24 cellular contexts compared by ENCODE assay signal in the genomic region with DNA sequence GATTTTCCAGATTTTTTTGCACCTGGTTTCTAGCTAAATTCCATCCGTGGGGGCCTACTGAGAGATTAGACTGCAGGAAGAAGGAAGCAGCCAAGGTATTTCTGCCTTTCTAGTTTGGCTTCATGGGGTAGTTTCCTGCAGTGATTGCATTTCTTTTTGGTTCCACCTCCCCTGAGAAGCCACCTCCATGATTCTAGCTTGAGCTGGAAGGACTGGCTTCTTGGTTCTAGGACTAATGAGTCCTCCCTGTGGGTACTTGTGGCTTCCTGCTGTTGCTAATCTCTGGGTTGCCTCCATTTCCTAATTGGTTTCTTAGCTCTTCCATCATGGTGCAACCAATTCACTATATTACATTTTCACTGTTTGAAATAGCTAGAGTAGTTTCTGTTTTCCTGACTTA.
DNase-seq lines count a peak whose midpoint lies in the region; ATAC-seq, FAIRE-seq and TF ChIP-seq lines count a peak whose summit lies in the region.
"Had no signal": no experiment of that assay in that cellular context is flagged by ENCODE, and none has a peak within 500 bp of the region (broad histone marks: within the 10 kb centered on the region; RNA-seq: fewer than 3 reads in every experiment).

No MANE protein-coding gene starts in this region.

- no peak overlapping the region for H3K18ac ChIP-seq in H1 (ENCODE audit: extremely low read depth, low read length)

- H3K36me3 ChIP-seq in PC-3 (ENCODE audit: low read depth, low read length) (no peaks in the 10 kb centered on the region), H1 (ENCODE audit: control insufficient read depth in 2 of 4, insufficient read depth in 4 of 4, low read length in 3 of 4) (no peaks in the 10 kb centered on the region), small intestine (ENCODE audit: control insufficient read depth in 2 of 2, insufficient read depth in 2 of 2, low read length in 2 of 2) (no peaks in the 10 kb centered on the region)
- H3K36me3 ChIP-seq: heart left ventricle, pancreas, spleen, transverse colon had no signal

- FAIRE-seq in H1 (lab: Jason Lieb, UNC) (no peak), small intestine (lab: Jason Lieb, UNC) (no peak)
- FAIRE-seq: kidney, pancreas had no signal

- H3F3A ChIP-seq in PC-3 (ENCODE audit: low read length, unreplicated experiment), result no peaks in the 10 kb centered on the region

- H2AFZ ChIP-seq in PC-3 (ENCODE audit: low read length) (no peak overlapping the region; the same call in 1 of the 2 replicates), H1 (ENCODE audit: low read length) (no peak overlapping the region)

- peak overlapping the region; percentile 15; the same call in 1 of the 2 replicates for H3K4me2 ChIP-seq in PC-3 (ENCODE audit: low read length)
- no peak overlapping the region for H3K4me2 ChIP-seq in H1 (ENCODE audit: insufficient read depth in 1 of 2, low read depth in 2 of 2, low read length in 2 of 2)

- no peak overlapping the region for H2BK20ac ChIP-seq in H1 (ENCODE audit: low read length)

- CTCF ChIA-PET in PC-3 (lab: Charles Lee) (no interaction called here), H1 (lab: Charles Lee; ENCODE audit: partially characterized antibody) (no interaction called here)

- H3K9ac ChIP-seq in PC-3 (ENCODE audit: low read length) (no peak overlapping the region), H1 (replicated peaks in 1 of 4; ENCODE audit: extremely low read depth in 1 of 4, low read depth in 3 of 4, low read length in 3 of 4) (no peak overlapping the region)

- no peak overlapping the region for H4K91ac ChIP-seq in H1 (replicated peaks; ENCODE audit: insufficient read length, low read length)

- POLR2A ChIA-PET in PC-3 (lab: Charles Lee; ENCODE audit: unreplicated experiment) (no interaction called here), H1 (lab: Charles Lee; ENCODE audit: partially characterized antibody) (no interaction called here)

- intact Hi-C loops in PC-3 (cut with micrococcal nuclease), result no loop called here

- H3K9me3 ChIP-seq in PC-3 (ENCODE audit: low read length) (no peaks in the 10 kb centered on the region), H1 (ENCODE audit: insufficient read depth in 2 of 2, low read depth in 1 of 2, low read length in 1 of 2) (no peaks in the 10 kb centered on the region), small intestine (ENCODE audit: control insufficient read depth, low read depth) (no peaks in the 10 kb centered on the region)
- H3K9me3 ChIP-seq: heart left ventricle, mucosa of descending colon, pancreas, spleen, transverse colon had no signal

- H3K4ac ChIP-seq in H1 (replicated peaks; ENCODE audit: insufficient read length, low read depth, low read length), result no peak overlapping the region

- no peak for ATAC-seq in PC-3
- ATAC-seq in GM21526 (IDR thresholded peaks at IDR 0.05; ENCODE audit: low FRiP score, unreplicated experiment), result no peak
- no peak for ATAC-seq in stimulated activated naive B cell treated with anti-CD40 and anti-IgM and Interleukin-4, amounts not matched to agents 10 μg/mL and 1 μg/mL and 100 μg/mL, for 72 hours (replicated peaks)
- ATAC-seq: activated T-cell treated with anti-CD3 and anti-CD28 coated beads, Interleukin-2, amount 50 U/mL, for 72 hours; heart left ventricle; mucosa of descending colon had no signal

- peaks cover 2% of the 10 kb centered on the region for H3K36me3 Mint-ChIP-seq in osteocyte (ENCODE audit: unreplicated experiment)
- no peaks in the 10 kb centered on the region for H3K36me3 Mint-ChIP-seq in stimulated activated naive B cell treated with anti-CD40 and anti-IgM and Interleukin-4, amounts not matched to agents 10 μg/mL and 1 μg/mL and 100 μg/mL, for 72 hours
- H3K36me3 Mint-ChIP-seq: brain had no signal

- H3K4me1 ChIP-seq in PC-3 (ENCODE audit: insufficient read depth, low read length) (peaks cover 15% of the 10 kb centered on the region), H1 (replicated peaks in 1 of 4; ENCODE audit: control insufficient read depth in 3 of 4, insufficient read depth in 4 of 4, low read length in 3 of 4) (peaks cover 0 to 5% (median 3%) of the 10 kb centered on the region in 4 experiments; a peak in 2 of 7 replicates), small intestine (ENCODE audit: control insufficient read depth in 2 of 2, insufficient read depth in 1 of 2, low read depth in 1 of 2, low read length in 1 of 2) (no peaks in the 10 kb centered on the region)
- H3K4me1 ChIP-seq: heart left ventricle, pancreas, spleen, transverse colon had no signal

- H2BK5ac ChIP-seq in H1 (ENCODE audit: low read depth, low read length), result no peak overlapping the region

- no peak overlapping the region for H3K14ac ChIP-seq in H1 (ENCODE audit: insufficient read length)

- H3K56ac ChIP-seq in H1 (replicated peaks; ENCODE audit: insufficient read length, low read depth, low read length), result no peak overlapping the region

- H2AK5ac ChIP-seq in H1 (ENCODE audit: low read depth, low read length), result no peak overlapping the region

- H2BK120ac ChIP-seq in H1 (replicated peaks; ENCODE audit: low read depth, low read length), result peak overlapping the region; percentile 56

- H2BK15ac ChIP-seq in H1 (ENCODE audit: low read length), result no peak overlapping the region

- H3K23me2 ChIP-seq in H1 (ENCODE audit: low read depth, low read length), result no peaks in the 10 kb centered on the region

- H3K79me1 ChIP-seq in H1 (ENCODE audit: low read depth, low read length), result no peaks in the 10 kb centered on the region

- peak overlapping the region; percentile 40 for H3K27ac ChIP-seq in PC-3 (ENCODE audit: low read length)
- H3K27ac ChIP-seq in H1 (ENCODE audit: low read depth, low read length), result no peak overlapping the region
- no peak overlapping the region for H3K27ac ChIP-seq in small intestine (ENCODE audit: low read depth in 1 of 2, low read length in 1 of 2)
- H3K27ac ChIP-seq: heart left ventricle, pancreas, spleen, transverse colon, VCaP had no signal

- DNase-seq in GDM1 (lab: John Stamatoyannopoulos, UW), result peak; percentile 17
- no peak for DNase-seq in PC-3
- no peak for DNase-seq in H1 (ENCODE audit: low read depth in 1 of 2, low spot score in 2 of 2)
- no peak for DNase-seq in osteocyte (ENCODE audit: extremely low spot score, unreplicated experiment)
- no peak for DNase-seq in DMS153 (lab: John Stamatoyannopoulos, UW)
- no peak for DNase-seq in small intestine
- DNase-seq in stimulated activated naive B cell treated with anti-CD40 and anti-IgM and Interleukin-4, amounts not matched to agents 10 μg/mL and 1 μg/mL and 100 μg/mL, for 72 hours, result no peak
- DNase-seq: activated CD4-positive, alpha-beta T cell treated with anti-CD3 and anti-CD28 coated beads, Interleukin-2, amount 50 U/mL, for 1 hour; activated naive CD4-positive, alpha-beta T cell; activated T-cell treated with anti-CD3 and anti-CD28 coated beads, Interleukin-2, amount 50 U/mL, for 72 hours; heart left ventricle; kidney; mucosa of descending colon; NCI-H1092 treated with DMSO at 0.1 percent for 48 hours; NCI-H2029 treated with DMSO at 0.1 percent for 48 hours; pancreas; RPMI8226; spleen; transverse colon had no signal

- BruUV-seq in PC-3 (replicated peaks; lab: Mats Ljungman, UMichigan), result no TSS peak

- H4K8ac ChIP-seq in H1 (ENCODE audit: extremely low read depth, insufficient read depth, low read length), result no peak overlapping the region

- H3K4me3 Mint-ChIP-seq in osteocyte (ENCODE audit: unreplicated experiment), result no peak overlapping the region
- no peak overlapping the region for H3K4me3 Mint-ChIP-seq in stimulated activated naive B cell treated with anti-CD40 and anti-IgM and Interleukin-4, amounts not matched to agents 10 μg/mL and 1 μg/mL and 100 μg/mL, for 72 hours
- H3K4me3 Mint-ChIP-seq: activated T-cell treated with anti-CD3 and anti-CD28 coated beads, Interleukin-2, amount 50 U/mL, for 72 hours; nephron; T-helper 2 cell treated with Interferon-gamma antibody and Interleukin-4, amounts not matched to agents 5 μg/mL and 100 μg/mL, for 36 hours had no signal

- no peaks in the 10 kb centered on the region for H3K27me3 ChIP-seq in PC-3 (ENCODE audit: low read length)
- no peaks in the 10 kb centered on the region for H3K27me3 ChIP-seq in H1 (replicated peaks in 1 of 4; ENCODE audit: control insufficient read depth in 3 of 4, extremely low read depth in 1 of 4, insufficient read depth in 3 of 4, low read length in 3 of 4)
- H3K27me3 ChIP-seq in small intestine (ENCODE audit: control insufficient read depth in 2 of 2, insufficient read depth in 2 of 2, low read length in 2 of 2), result no peaks in the 10 kb centered on the region
- H3K27me3 ChIP-seq: heart left ventricle, pancreas, spleen, transverse colon had no signal

- no peaks in the 10 kb centered on the region for H4K20me1 ChIP-seq in PC-3 (ENCODE audit: low read length)
- no peaks in the 10 kb centered on the region for H4K20me1 ChIP-seq in H1 (replicated peaks in 1 of 2; ENCODE audit: control insufficient read depth in 1 of 2, insufficient read depth in 2 of 2, low read length in 2 of 2)

- TF ChIP-seq CTCF in PC-3 (conservative IDR thresholded peaks at IDR 0.05; ENCODE audit: low read depth, low read length) (no peak), H1 (IDR thresholded peaks at IDR 0.05; ENCODE audit: control extremely low read depth in 1 of 3, insufficient read depth in 1 of 3, low read depth in 1 of 3, low read length in 3 of 3) (no peak), osteocyte (IDR thresholded peaks at IDR 0.05) (no peak)

- H3K27ac Mint-ChIP-seq in osteocyte (ENCODE audit: unreplicated experiment), result peak overlapping the region; percentile 96
- H3K27ac Mint-ChIP-seq in stimulated activated naive B cell treated with anti-CD40 and anti-IgM and Interleukin-4, amounts not matched to agents 10 μg/mL and 1 μg/mL and 100 μg/mL, for 72 hours, result no peak overlapping the region
- H3K27ac Mint-ChIP-seq: activated T-cell treated with anti-CD3 and anti-CD28 coated beads, Interleukin-2, amount 50 U/mL, for 72 hours; T-helper 2 cell treated with Interferon-gamma antibody and Interleukin-4, amounts not matched to agents 5 μg/mL and 100 μg/mL, for 36 hours had no signal

- H2BK12ac ChIP-seq in H1 (ENCODE audit: low read depth, low read length), result no peak overlapping the region; the same call in 1 of the 2 replicates

- WGBS in H1 (ENCODE audit: extremely low coverage in 1 of 2, insufficient coverage in 1 of 2, insufficient read length in 1 of 2, insufficient replicate concordance in 2 of 2, low coverage in 1 of 2, low lambda C conversion rate in 2 of 2, missing lambda C conversion rate in 1 of 2), 2 experiments, result 89% methylated on average over 1 of the region's 1 CpG; no CpG with 5 or more reads in 1 of the 2 experiments
- 58 to 87% (median 70%) methylated on average over 1 of the region's 1 CpG for WGBS in small intestine, 3 donors

- no peak for TF ChIP-seq RAD21 in H1 (IDR thresholded peaks at IDR 0.05 in 1 of 2, conservative IDR thresholded peaks at IDR 0.05 in 1 of 2; ENCODE audit: low read depth in 2 of 2, low read length in 2 of 2)

- H3K9me3 Mint-ChIP-seq in osteocyte (ENCODE audit: unreplicated experiment), result peaks cover 20% of the 10 kb centered on the region
- no peaks in the 10 kb centered on the region for H3K9me3 Mint-ChIP-seq in stimulated activated naive B cell treated with anti-CD40 and anti-IgM and Interleukin-4, amounts not matched to agents 10 μg/mL and 1 μg/mL and 100 μg/mL, for 72 hours
- H3K9me3 Mint-ChIP-seq: T-helper 2 cell treated with Interferon-gamma antibody and Interleukin-4, amounts not matched to agents 5 μg/mL and 100 μg/mL, for 36 hours had no signal

- peaks cover 53% of the 10 kb centered on the region for H3K4me1 Mint-ChIP-seq in osteocyte (ENCODE audit: unreplicated experiment)
- no peaks in the 10 kb centered on the region for H3K4me1 Mint-ChIP-seq in stimulated activated naive B cell treated with anti-CD40 and anti-IgM and Interleukin-4, amounts not matched to agents 10 μg/mL and 1 μg/mL and 100 μg/mL, for 72 hours

- no peak for TF ChIP-seq EP300 in H1 (IDR thresholded peaks at IDR 0.05; ENCODE audit: borderline replicate concordance in 1 of 2, low read depth in 2 of 2, low read length in 2 of 2)

- no peak overlapping the region for H3K23ac ChIP-seq in H1 (ENCODE audit: insufficient read length)

- H3K27me3 Mint-ChIP-seq in osteocyte (ENCODE audit: unreplicated experiment), result no peaks in the 10 kb centered on the region
- peaks cover 0 to 9% of the 10 kb centered on the region in 2 donors for H3K27me3 Mint-ChIP-seq in stimulated activated naive B cell treated with anti-CD40 and anti-IgM and Interleukin-4, amounts not matched to agents 10 μg/mL and 1 μg/mL and 100 μg/mL, for 72 hours
- H3K27me3 Mint-ChIP-seq: brain had no signal

- no peaks in the 10 kb centered on the region for H3K79me2 ChIP-seq in PC-3 (ENCODE audit: low read length)
- no peaks in the 10 kb centered on the region for H3K79me2 ChIP-seq in H1 (ENCODE audit: control insufficient read depth in 1 of 2, insufficient read depth in 2 of 2, low read length in 2 of 2)

- no peak overlapping the region for H4K5ac ChIP-seq in H1 (ENCODE audit: insufficient read length, low read depth, low read length)

- no peak for TF ChIP-seq POLR2A in H1 (IDR thresholded peaks at IDR 0.05; ENCODE audit: control extremely low read depth in 1 of 2, low read depth in 2 of 2, low read length in 2 of 2)

- H3K9me2 ChIP-seq in PC-3 (replicated peaks; ENCODE audit: low read length), result no peaks in the 10 kb centered on the region

- H3K4me3 ChIP-seq in PC-3 (ENCODE audit: low read length), result no peak overlapping the region
- H3K4me3 ChIP-seq in H1 (ENCODE audit: extremely low read depth in 1 of 4, insufficient read depth in 2 of 4, low read depth in 3 of 4, low read length in 4 of 4), result no peak overlapping the region
- H3K4me3 ChIP-seq in small intestine (ENCODE audit: low read depth in 1 of 2, low read length in 2 of 2), result no peak overlapping the region
- H3K4me3 ChIP-seq: heart left ventricle, mucosa of descending colon, pancreas, spleen, transverse colon had no signal
